ENCODE assay signal across 19 cellular contexts in the genomic region with DNA sequence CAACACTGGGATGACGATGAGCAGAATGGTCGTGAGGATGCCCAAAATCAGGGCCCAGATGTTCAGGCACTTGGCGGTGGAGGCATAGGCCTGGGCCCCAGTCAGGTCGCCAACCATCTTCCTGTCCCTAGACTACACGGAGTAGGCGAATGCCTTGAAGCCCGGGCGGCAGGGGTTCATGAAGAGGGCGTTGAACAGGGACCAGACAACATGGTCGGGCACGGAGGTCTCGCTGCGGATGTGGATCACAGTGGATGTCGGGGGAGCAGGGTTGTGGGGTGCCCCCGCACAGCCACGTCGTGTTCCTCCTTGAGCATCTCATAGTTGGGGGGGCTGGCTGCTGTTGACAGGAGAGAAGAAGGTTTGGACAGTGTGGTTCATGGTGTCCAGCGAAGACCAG. TPM values are rescaled to one million over a fixed set of nuclear protein-coding genes. Genes with fewer than 3 reads are reported as not detected.
DNase-seq lines count a peak whose midpoint lies in the region; ATAC-seq and TF ChIP-seq lines count a peak whose summit lies in the region.
"Had no signal": no experiment of that assay in that cellular context is flagged by ENCODE, and none has a peak within 500 bp of the region (broad histone marks: within the 10 kb centered on the region; RNA-seq: fewer than 3 reads in every experiment).

No MANE protein-coding gene starts in this region.

- H2BK12ac ChIP-seq in mesenchymal stem cell (ENCODE audit: low read length in 2 of 2): peak overlapping the region in 1 of 2 experiments; percentile 34

- H3K18ac ChIP-seq in mesenchymal stem cell (ENCODE audit: low read depth in 1 of 2, low read length in 2 of 2): no peak overlapping the region

- H4K8ac ChIP-seq in mesenchymal stem cell (ENCODE audit: low read length): no peak overlapping the region

- BruUV-seq in PC-9 (replicated peaks; lab: Mats Ljungman, UMichigan): no TSS peak

- POLR2A ChIA-PET in PC-9 (lab: Charles Lee; ENCODE audit: unreplicated experiment): no interaction called here

- H2AFZ ChIP-seq in PC-9: no peak overlapping the region
- no peak overlapping the region for H2AFZ ChIP-seq in mesenchymal stem cell (ENCODE audit: low read depth, low read length)

- H3K4ac ChIP-seq in mesenchymal stem cell (ENCODE audit: low read depth in 1 of 2, low read length in 2 of 2): no peak overlapping the region

- H3K4me3 ChIP-seq in PC-9 (no peak overlapping the region), mesenchymal stem cell (ENCODE audit: insufficient read depth in 1 of 2, low read depth in 1 of 2, low read length in 2 of 2) (peak overlapping the region in 1 of 2 experiments; percentile 18), HAP-1 (no peak overlapping the region)
- H3K4me3 ChIP-seq: SK-N-MC had no signal

- no peak for DNase-seq in activated naive CD4-positive, alpha-beta T cell treated with anti-CD3 and anti-CD28 coated beads, Interleukin-2, amount 50 U/mL, for 72 hours (ENCODE audit: low spot score in 2 of 2)
- DNase-seq in PC-9: no peak
- no peak for DNase-seq in mesenchymal stem cell
- no peak for DNase-seq in HAP-1 (ENCODE audit: low spot score in 2 of 2)
- no peak for DNase-seq in activated CD4-positive, alpha-beta T cell treated with anti-CD3 and anti-CD28 coated beads, Interleukin-2, amount 10 ng/mL, durations not matched to agents 24 days and 14 days
- no peak for DNase-seq in activated T-cell treated with anti-CD3 and anti-CD28 coated beads, Interleukin-2, amount 50 U/mL, for 4 hours
- DNase-seq: 8988T, EL, GF-D8, MV-4-11, NCI-H1694, NCI-H2081 treated with DMSO at 0.1 percent for 48 hours, NCI-H2171 treated with DMSO at 0.1 percent for 48 hours, NCI-H526, SHP77, SW 1271 had no signal

- peak overlapping the region; percentile 60 for H4K91ac ChIP-seq in mesenchymal stem cell (ENCODE audit: low read length)

- no peak overlapping the region for H3K9ac ChIP-seq in mesenchymal stem cell (ENCODE audit: low read length)

- H3K4me1 Mint-ChIP-seq in activated naive CD4-positive, alpha-beta T cell treated with anti-CD3 and anti-CD28 coated beads, Interleukin-2, amount 50 U/mL, for 24 hours: peaks cover 26% of the 10 kb centered on the region
- peaks cover 31% of the 10 kb centered on the region for H3K4me1 Mint-ChIP-seq in activated CD4-positive, alpha-beta T cell treated with anti-CD3 and anti-CD28 coated beads, Interleukin-2, amount 10 ng/mL, durations not matched to agents 24 days and 14 days
- H3K4me1 Mint-ChIP-seq in activated T-cell treated with anti-CD3 and anti-CD28 coated beads, Interleukin-2, amount 50 U/mL, for 4 hours (ENCODE audit: low read depth): peaks cover 40% of the 10 kb centered on the region

- H3K4me3 Mint-ChIP-seq in activated naive CD4-positive, alpha-beta T cell treated with anti-CD3 and anti-CD28 coated beads, Interleukin-2, amount 50 U/mL, for 24 hours: no peak overlapping the region
- no peak overlapping the region for H3K4me3 Mint-ChIP-seq in activated CD4-positive, alpha-beta T cell treated with anti-CD3 and anti-CD28 coated beads, Interleukin-2, amount 10 ng/mL, durations not matched to agents 24 days and 14 days
- H3K4me3 Mint-ChIP-seq in activated T-cell treated with anti-CD3 and anti-CD28 coated beads, Interleukin-2, amount 50 U/mL, for 4 hours: no peak overlapping the region
- H3K4me3 Mint-ChIP-seq: IgD-negative memory B cell had no signal

- H3K27me3 Mint-ChIP-seq in activated naive CD4-positive, alpha-beta T cell treated with anti-CD3 and anti-CD28 coated beads, Interleukin-2, amount 50 U/mL, for 24 hours: no peaks in the 10 kb centered on the region
- H3K27me3 Mint-ChIP-seq in activated CD4-positive, alpha-beta T cell treated with anti-CD3 and anti-CD28 coated beads, Interleukin-2, amount 10 ng/mL, durations not matched to agents 24 days and 14 days: no peaks in the 10 kb centered on the region
- no peaks in the 10 kb centered on the region for H3K27me3 Mint-ChIP-seq in activated T-cell treated with anti-CD3 and anti-CD28 coated beads, Interleukin-2, amount 50 U/mL, for 4 hours (ENCODE audit: low read depth)
- H3K27me3 Mint-ChIP-seq: IgD-negative memory B cell had no signal

- H3K36me3 ChIP-seq in PC-9 (ENCODE audit: low read depth) (peaks cover 79% of the 10 kb centered on the region), mesenchymal stem cell (ENCODE audit: control insufficient read depth in 1 of 2, insufficient read depth in 2 of 2, low read depth in 1 of 2, low read length in 2 of 2) (peaks cover 3 to 11% of the 10 kb centered on the region in 2 experiments), HAP-1 (replicated peaks) (no peaks in the 10 kb centered on the region)

- WGBS in mesenchymal stem cell: 98% methylated on average over 18 of the region's 18 CpGs

- peak overlapping the region; percentile 20 for H3K27ac Mint-ChIP-seq in activated naive CD4-positive, alpha-beta T cell treated with anti-CD3 and anti-CD28 coated beads, Interleukin-2, amount 50 U/mL, for 24 hours
- H3K27ac Mint-ChIP-seq in activated naive CD4-positive, alpha-beta T cell treated with anti-CD3 and anti-CD28 coated beads, Interleukin-2, amount 50 U/mL, for 72 hours: no peak overlapping the region
- no peak overlapping the region for H3K27ac Mint-ChIP-seq in activated CD4-positive, alpha-beta T cell treated with anti-CD3 and anti-CD28 coated beads, Interleukin-2, amount 10 ng/mL, durations not matched to agents 24 days and 14 days

- in situ Hi-C loops in HAP-1 (cut with MboI; ENCODE audit: low sequenced_read_pairs): no loop called here

- intact Hi-C loops in PC-9 (cut with micrococcal nuclease; ENCODE audit: unreplicated experiment): loop anchor here (5.0 kb wide), 1 partner anchor 49 kb away; no protein-coding TSS in a partner anchor
- intact Hi-C loops in activated CD4-positive, alpha-beta T cell treated with anti-CD3 and anti-CD28 coated beads, Interleukin-2, amount 10 ng/mL, durations not matched to agents 24 days and 14 days (cut with micrococcal nuclease): no loop called here

- no peak overlapping the region for H3K23ac ChIP-seq in mesenchymal stem cell (ENCODE audit: low read length in 2 of 2)

- H3K4me1 ChIP-seq in PC-9 (replicated peaks; ENCODE audit: insufficient read depth) (peaks cover 72% of the 10 kb centered on the region), mesenchymal stem cell (ENCODE audit: control insufficient read depth, insufficient read depth, low read depth, low read length) (peaks cover 40% of the 10 kb centered on the region), HAP-1 (no peaks in the 10 kb centered on the region)

- H3K27me3 ChIP-seq in PC-9 (ENCODE audit: insufficient read depth, low read depth) (no peaks in the 10 kb centered on the region), mesenchymal stem cell (ENCODE audit: control insufficient read depth in 1 of 2, insufficient read depth in 1 of 2, low read length in 2 of 2) (no peaks in the 10 kb centered on the region), HAP-1 (ENCODE audit: low read depth) (no peaks in the 10 kb centered on the region)

- ATAC-seq in activated naive CD4-positive, alpha-beta T cell treated with anti-CD3 and anti-CD28 coated beads, Interleukin-2, amount 50 U/mL, for 72 hours: no peak
- no peak for ATAC-seq in activated T-cell treated with anti-CD3 and anti-CD28 coated beads, Interleukin-2, amount 50 U/mL, for 4 hours

- no peak overlapping the region for H2BK120ac ChIP-seq in mesenchymal stem cell (ENCODE audit: low read depth, low read length)

- H3K27ac ChIP-seq in PC-9: 0 out of 2 replicates have a peak overlapping the region, but pooled peaks have one; percentile 98
- H3K27ac ChIP-seq in mesenchymal stem cell (ENCODE audit: low read length, poor library complexity, severe bottlenecking): no peak overlapping the region
- H3K27ac ChIP-seq: SK-N-MC had no signal

- H3K79me1 ChIP-seq in mesenchymal stem cell (replicated peaks; ENCODE audit: low read length, poor library complexity, severe bottlenecking): peaks cover 7% of the 10 kb centered on the region

- H2AK5ac ChIP-seq in mesenchymal stem cell (ENCODE audit: low read length, severe bottlenecking): no peak overlapping the region

- H3K9me3 ChIP-seq in PC-9 (ENCODE audit: insufficient read depth, low read depth) (no peaks in the 10 kb centered on the region), mesenchymal stem cell (ENCODE audit: control insufficient read depth, low read length) (no peaks in the 10 kb centered on the region), HAP-1 (no peaks in the 10 kb centered on the region)

- TF ChIP-seq CTCF in PC-9 (conservative IDR thresholded peaks at IDR 0.05): no peak

- peaks cover 45% of the 10 kb centered on the region for H4K20me1 ChIP-seq in PC-9 (ENCODE audit: insufficient read depth)

- CTCF ChIA-PET in PC-9 (lab: Charles Lee): no interaction called here

- no peaks in the 10 kb centered on the region for H3K9me2 ChIP-seq in PC-9 (ENCODE audit: insufficient read depth)

- H3K4me2 ChIP-seq in PC-9: peak overlapping the region; percentile 98; the same call in 1 of the 2 replicates
- H3K4me2 ChIP-seq in mesenchymal stem cell (ENCODE audit: low read length, poor library complexity, severe bottlenecking): no peak overlapping the region

- H3K36me3 Mint-ChIP-seq in activated naive CD4-positive, alpha-beta T cell treated with anti-CD3 and anti-CD28 coated beads, Interleukin-2, amount 50 U/mL, for 24 hours: no peaks in the 10 kb centered on the region
- no peaks in the 10 kb centered on the region for H3K36me3 Mint-ChIP-seq in activated naive CD4-positive, alpha-beta T cell treated with anti-CD3 and anti-CD28 coated beads, Interleukin-2, amount 50 U/mL, for 72 hours
- H3K36me3 Mint-ChIP-seq in activated CD4-positive, alpha-beta T cell treated with anti-CD3 and anti-CD28 coated beads, Interleukin-2, amount 10 ng/mL, durations not matched to agents 24 days and 14 days (ENCODE audit: low read depth): no peaks in the 10 kb centered on the region
- no peaks in the 10 kb centered on the region for H3K36me3 Mint-ChIP-seq in activated T-cell treated with anti-CD3 and anti-CD28 coated beads, Interleukin-2, amount 50 U/mL, for 4 hours (ENCODE audit: insufficient read depth)

- peaks cover 83% of the 10 kb centered on the region for H3F3A ChIP-seq in PC-9 (ENCODE audit: insufficient read depth, low read depth)

- peaks cover 96% of the 10 kb centered on the region for H3K79me2 ChIP-seq in PC-9 (ENCODE audit: low read depth)

- no peaks in the 10 kb centered on the region for H3K9me3 Mint-ChIP-seq in activated naive CD4-positive, alpha-beta T cell treated with anti-CD3 and anti-CD28 coated beads, Interleukin-2, amount 50 U/mL, for 24 hours
- no peaks in the 10 kb centered on the region for H3K9me3 Mint-ChIP-seq in activated naive CD4-positive, alpha-beta T cell treated with anti-CD3 and anti-CD28 coated beads, Interleukin-2, amount 50 U/mL, for 72 hours
- no peaks in the 10 kb centered on the region for H3K9me3 Mint-ChIP-seq in activated CD4-positive, alpha-beta T cell treated with anti-CD3 and anti-CD28 coated beads, Interleukin-2, amount 10 ng/mL, durations not matched to agents 24 days and 14 days
- H3K9me3 Mint-ChIP-seq in activated T-cell treated with anti-CD3 and anti-CD28 coated beads, Interleukin-2, amount 50 U/mL, for 4 hours: no peaks in the 10 kb centered on the region
- H3K9me3 Mint-ChIP-seq: IgD-negative memory B cell had no signal

- peak overlapping the region; percentile 90 for H2BK15ac ChIP-seq in mesenchymal stem cell (ENCODE audit: low read depth, poor library complexity, severe bottlenecking)

- H3K14ac ChIP-seq in mesenchymal stem cell (ENCODE audit: low read length in 2 of 2): no peak overlapping the region

- no peak overlapping the region for H2BK5ac ChIP-seq in mesenchymal stem cell (ENCODE audit: low read depth, low read length, poor library complexity, severe bottlenecking)

RNA-seq across cellular contexts. Expression of a gene that starts 9.5 kb away (rescaled TPM):
- total RNA-seq in activated naive CD4-positive, alpha-beta T cell treated with anti-CD3 and anti-CD28 coated beads, Interleukin-2, amount 50 U/mL, for 72 hours: not detected
- total RNA-seq in PC-9 (2021): 182 and 232 TPM in 2 replicates
- polyA plus RNA-seq in mesenchymal stem cell (2013, experiment 1 of 2): 2.5 TPM
- polyA plus RNA-seq in mesenchymal stem cell (2013, experiment 2 of 2): 4.8 TPM
- 0.21 and 0.83 TPM in 2 replicates for total RNA-seq in activated CD4-positive, alpha-beta T cell treated with anti-CD3 and anti-CD28 coated beads, Interleukin-2, amount 10 ng/mL, durations not matched to agents 24 days and 14 days
- under 1 TPM in 2 of 3 donors, not detected in 1; 0.10 to 0.50 TPM for total RNA-seq in activated T-cell treated with anti-CD3 and anti-CD28 coated beads, Interleukin-2, amount 50 U/mL, for 4 hours

Comparison
In these comparisons a context has a peak if more than half of its experiments do, and no peak if none do; other contexts are left out.
1. RNA of a gene that starts 9.5 kb away (total RNA-seq): 182 to 232 TPM in PC-9; 0.21 to 0.83 TPM in activated CD4-positive, alpha-beta T cell treated with anti-CD3 and anti-CD28 coated beads, Interleukin-2, amount 10 ng/mL, durations not matched to agents 24 days and 14 days, 0.10 to 0.50 TPM in activated T-cell treated with anti-CD3 and anti-CD28 coated beads, Interleukin-2, amount 50 U/mL, for 4 hours and not detected in activated naive CD4-positive, alpha-beta T cell treated with anti-CD3 and anti-CD28 coated beads, Interleukin-2, amount 50 U/mL, for 72 hours; every median in the first group is over 100 times any median in the second.